Comparison of ENCODE assay signal across 16 cellular contexts in genomic region chr18:48696-49095, GRCh38. TPM values are rescaled to one million over a fixed set of nuclear protein-coding genes. Genes with fewer than 3 reads are reported as not detected.
"Had no signal": no experiment of that assay in that cellular context is flagged by ENCODE, and none has a peak within 500 bp of the region (broad histone marks: within the 10 kb centered on the region; RNA-seq: fewer than 3 reads in every experiment).

No MANE protein-coding gene starts in this region.

RNA-seq across cellular contexts. Expression of gene TUBB8B, which starts 0.7 kb away (rescaled TPM):
- total RNA-seq: hepatocyte, kidney, kidney epithelial cell, left cardiac atrium, left lobe of liver, left lung, left ventricle myocardium inferior, left ventricle myocardium superior, liver, lower leg skin, lung, lung microvascular endothelial cell, mesenteric fat pad, mononuclear cell, mucosa of gallbladder, myocyte had no signal
